In genomic region chr18:32577561-32577960, GRCh38 we compare ENCODE assay signal across 21 cellular contexts.
"Had no signal": no experiment of that assay in that cellular context is flagged by ENCODE, and none has a peak within 500 bp of the region (broad histone marks: within the 10 kb centered on the region; RNA-seq: fewer than 3 reads in every experiment).

No MANE protein-coding gene starts in this region.

- H3K9ac ChIP-seq: neural progenitor cell had no signal

- H3K27ac ChIP-seq: foreskin keratinocyte, left lung, lower lobe of right lung, neural progenitor cell, ovary, right atrium auricular region, sigmoid colon, stomach, thoracic aorta, transverse colon had no signal

- DNase-seq: dermis blood vessel endothelial cell; erythroblast; foreskin keratinocyte; immature natural killer cell; left lung; lower lobe of right lung; nucleus accumbens; ovary; sigmoid colon; small intestine; stimulated activated CD4-positive, alpha-beta T cell treated with anti-CD3 and anti-CD28 coated beads, Interleukin-12 subunit alpha, Interleukin-12 subunit beta, amount 100 ng/mL, for 4 hours; stimulated activated naive CD4-positive, alpha-beta T cell; stomach; substantia nigra; transverse colon had no signal

- H2AFZ ChIP-seq: neural progenitor cell had no signal

- H3K27ac Mint-ChIP-seq: immature natural killer cell; memory B cell; mesothelial cell of epicardium; natural killer cell treated with Interleukin-12 subunit alpha and Interleukin-12 subunit beta and Interleukin-15 and Interleukin-18, amount 100 ng/mL, for 72 hours; neural progenitor cell had no signal

- H3K4me3 Mint-ChIP-seq: immature natural killer cell; memory B cell; mesothelial cell of epicardium; natural killer cell treated with Interleukin-12 subunit alpha and Interleukin-12 subunit beta and Interleukin-15 and Interleukin-18, amount 100 ng/mL, for 72 hours; neural progenitor cell had no signal

- H3K36me3 ChIP-seq: left lung, lower lobe of right lung, neural progenitor cell, ovary, right atrium auricular region, sigmoid colon, stomach, thoracic aorta, transverse colon had no signal

- H3K4me1 ChIP-seq: foreskin keratinocyte, left lung, lower lobe of right lung, right atrium auricular region, sigmoid colon, stomach, transverse colon had no signal

- H3K36me3 Mint-ChIP-seq: immature natural killer cell; memory B cell; mesothelial cell of epicardium; natural killer cell treated with Interleukin-12 subunit alpha and Interleukin-12 subunit beta and Interleukin-15 and Interleukin-18, amount 100 ng/mL, for 72 hours had no signal

- ATAC-seq: foreskin keratinocyte; left lung; lower lobe of right lung; natural killer cell treated with Interleukin-12 subunit alpha and Interleukin-12 subunit beta and Interleukin-15 and Interleukin-18, amount 100 ng/mL, for 72 hours had no signal

- H3K4me3 ChIP-seq: left lung, lower lobe of right lung, neural progenitor cell, ovary, right atrium auricular region, sigmoid colon, stomach, thoracic aorta, transverse colon had no signal

- H3K9me3 ChIP-seq: left lung, lower lobe of right lung, ovary, right atrium auricular region, sigmoid colon, thoracic aorta, transverse colon had no signal

- H3K4me1 Mint-ChIP-seq: immature natural killer cell, memory B cell had no signal

- H3K9me3 Mint-ChIP-seq: immature natural killer cell; natural killer cell treated with Interleukin-12 subunit alpha and Interleukin-12 subunit beta and Interleukin-15 and Interleukin-18, amount 100 ng/mL, for 72 hours had no signal

- H3K27me3 ChIP-seq: foreskin keratinocyte, neural progenitor cell, ovary, right atrium auricular region, stomach had no signal
